ENCODE assay signal across 1 cellular context in genomic region chr19:45079063-45079910, GRCh38.
A peak's percentile ranks its signal among the peaks of the same experiment; 100 is the strongest.
TF ChIP-seq lines count a peak whose summit lies in the region.

TSS of gene GEMIN7 (plus strand) at chr19:45079260. CDS start at chr19:45090115, 10,855 bp downstream.

TF ChIP-seq in K562, 482 proteins besides CTCF, POLR2A, EP300 and RAD21 (continued from another document and continues in another):
- TF ChIP-seq ZBTB2 (IDR thresholded peaks at IDR 0.05) (no peak), BRCA1 (IDR thresholded peaks at IDR 0.05) (no peak), BRCA1 (CRISPR knock-in tag; IDR thresholded peaks at IDR 0.05) (peak; percentile 79; the same call in 1 of the 2 replicates), NBN (IDR thresholded peaks at IDR 0.05; ENCODE audit: low read depth) (0 out of 2 replicates have a peak, but pooled peaks have one; percentile 30), USF2 (CRISPR knock-in tag; IDR thresholded peaks at IDR 0.05) (peak; percentile 83), ZBTB5 (IDR thresholded peaks at IDR 0.05) (no peak), THRB (CRISPR knock-in tag; conservative IDR thresholded peaks at IDR 0.05) (no peak), SUPT5H (IDR thresholded peaks at IDR 0.05) (peak; percentile 77), PREB (CRISPR knock-in tag; IDR thresholded peaks at IDR 0.05) (no peak), GABPB2 (CRISPR knock-in tag; conservative IDR thresholded peaks at IDR 0.05) (no peak), CBX1 (IDR thresholded peaks at IDR 0.05; ENCODE audit: low read depth) (peak; percentile 63; the same call in 1 of the 2 replicates), POLR2H (tag; IDR thresholded peaks at IDR 0.05; ENCODE audit: low read depth) (no peak), ZNF224 (CRISPR knock-in tag; IDR thresholded peaks at IDR 0.05) (no peak), HNRNPK (IDR thresholded peaks at IDR 0.05; ENCODE audit: low read depth, low read length, poor library complexity, severe bottlenecking) (no peak), XRCC5 (IDR thresholded peaks at IDR 0.05; ENCODE audit: low read depth, low read length) (peak; percentile 98), OTX1 (CRISPR knock-in tag; IDR thresholded peaks at IDR 0.05) (no peak), ZSCAN32 (CRISPR knock-in tag; IDR thresholded peaks at IDR 0.05) (peak; percentile 37; the same call in 1 of the 2 replicates), RERE (CRISPR knock-in tag; IDR thresholded peaks at IDR 0.05; ENCODE audit: borderline replicate concordance) (no peak; the same call in 1 of the 2 replicates), IFI16 (CRISPR knock-in tag; IDR thresholded peaks at IDR 0.05) (no peak), KAT2B (IDR thresholded peaks at IDR 0.05; ENCODE audit: low read depth, low read length) (no peak), HOXB6 (CRISPR knock-in tag; IDR thresholded peaks at IDR 0.05; ENCODE audit: borderline replicate concordance) (no peak), PHTF2 (CRISPR knock-in tag; IDR thresholded peaks at IDR 0.05) (no peak), SPI1 (IDR thresholded peaks at IDR 0.05; ENCODE audit: borderline replicate concordance, low read depth, low read length) (no peak), ZNF121 (CRISPR knock-in tag; conservative IDR thresholded peaks at IDR 0.05) (no peak), PTBP1 (IDR thresholded peaks at IDR 0.05; ENCODE audit: low read depth, low read length) (0 out of 2 replicates have a peak, but pooled peaks have one; percentile 30), ZNF668 (CRISPR knock-in tag; IDR thresholded peaks at IDR 0.05) (0 out of 2 replicates have a peak, but pooled peaks have one; percentile 6), NFIX (CRISPR knock-in tag; IDR thresholded peaks at IDR 0.05; ENCODE audit: low read depth) (no peak), GABPB1 (CRISPR knock-in tag; IDR thresholded peaks at IDR 0.05) (peak; percentile 99), ARID2 (IDR thresholded peaks at IDR 0.05) (no peak), ZNF174 (CRISPR knock-in tag; IDR thresholded peaks at IDR 0.05) (0 out of 2 replicates have a peak, but pooled peaks have one; percentile 25), ZBTB12 (CRISPR knock-in tag; IDR thresholded peaks at IDR 0.05) (0 out of 2 replicates have a peak, but pooled peaks have one; percentile 39), TCF3 (CRISPR knock-in tag; IDR thresholded peaks at IDR 0.05) (peak; percentile 45), NFXL1 (CRISPR knock-in tag; IDR thresholded peaks at IDR 0.05) (no peak), FOXP1 (CRISPR knock-in tag; IDR thresholded peaks at IDR 0.05) (peak; percentile 93), PRPF4 (IDR thresholded peaks at IDR 0.05; ENCODE audit: insufficient read depth, low read depth, low read length, poor library complexity, severe bottlenecking) (no peak), ZNF696 (CRISPR knock-in tag; conservative IDR thresholded peaks at IDR 0.05) (no peak), MECOM (CRISPR knock-in tag; IDR thresholded peaks at IDR 0.05) (peak; percentile 55; the same call in 1 of the 2 replicates), SMARCA4 (IDR thresholded peaks at IDR 0.05) (no peak), HDAC2 (IDR thresholded peaks at IDR 0.05) (peak; percentile 24; the same call in 1 of the 2 replicates), ETV6 (IDR thresholded peaks at IDR 0.05; ENCODE audit: borderline replicate concordance in 1 of 2, low read depth in 2 of 2, low read length in 1 of 2) (no peak), ETV6 (CRISPR knock-in tag; IDR thresholded peaks at IDR 0.05; ENCODE audit: borderline replicate concordance) (peak; percentile 50; the same call in 1 of the 2 replicates), VEZF1 (CRISPR knock-in tag; IDR thresholded peaks at IDR 0.05) (peak; percentile 74), MAX (CRISPR knock-in tag; IDR thresholded peaks at IDR 0.05) (peak; percentile 99), ZNF511 (CRISPR knock-in tag; IDR thresholded peaks at IDR 0.05) (peak; percentile 94; the same call in 1 of the 2 replicates), RBM17 (IDR thresholded peaks at IDR 0.05; ENCODE audit: borderline replicate concordance, low read depth, low read length) (no peak), ZNF280B (CRISPR knock-in tag; IDR thresholded peaks at IDR 0.05) (no peak), KAT8 (IDR thresholded peaks at IDR 0.05; ENCODE audit: low read depth) (no peak), NEUROD1 (IDR thresholded peaks at IDR 0.05; ENCODE audit: borderline replicate concordance, low read depth, low read length, partially characterized antibody) (peak; percentile 87), YY1 (IDR thresholded peaks at IDR 0.05; ENCODE audit: borderline replicate concordance in 1 of 3, control insufficient read depth in 1 of 3, extremely low read depth in 1 of 3, insufficient read depth in 3 of 3, insufficient read length in 1 of 3, insufficient replicate concordance in 2 of 3, low read depth in 1 of 3, low read length in 2 of 3) (peak in 2 of 3 experiments; percentile 80 to 83), NCOA1 (IDR thresholded peaks at IDR 0.05; ENCODE audit: low read depth) (peak; percentile 91), NR3C1 (CRISPR knock-in tag; IDR thresholded peaks at IDR 0.05) (no peak)
